In genomic region chr6:125948455-125948854, GRCh38 we compare ENCODE assay signal across 1 cellular context.
A peak's percentile ranks its signal among the peaks of the same experiment; 100 is the strongest.
TF ChIP-seq lines count a peak whose summit lies in the region.

No MANE protein-coding gene starts in this region.

TF ChIP-seq in K562, 482 proteins besides CTCF, POLR2A, EP300 and RAD21 (continued from another document and continues in another):
- TF ChIP-seq, protein P1, sequence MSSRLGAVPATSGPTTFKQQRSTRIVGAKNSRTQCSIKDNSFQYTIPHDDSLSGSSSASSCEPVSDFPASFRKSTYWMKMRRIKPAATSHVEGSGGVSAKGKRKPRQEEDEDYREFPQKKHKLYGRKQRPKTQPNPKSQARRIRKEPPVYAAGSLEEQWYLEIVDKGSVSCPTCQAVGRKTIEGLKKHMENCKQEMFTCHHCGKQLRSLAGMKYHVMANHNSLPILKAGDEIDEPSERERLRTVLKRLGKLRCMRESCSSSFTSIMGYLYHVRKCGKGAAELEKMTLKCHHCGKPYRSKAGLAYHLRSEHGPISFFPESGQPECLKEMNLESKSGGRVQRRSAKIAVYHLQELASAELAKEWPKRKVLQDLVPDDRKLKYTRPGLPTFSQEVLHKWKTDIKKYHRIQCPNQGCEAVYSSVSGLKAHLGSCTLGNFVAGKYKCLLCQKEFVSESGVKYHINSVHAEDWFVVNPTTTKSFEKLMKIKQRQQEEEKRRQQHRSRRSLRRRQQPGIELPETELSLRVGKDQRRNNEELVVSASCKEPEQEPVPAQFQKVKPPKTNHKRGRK (tag; IDR thresholded peaks at IDR 0.05), result no peak
- TF ChIP-seq STAG1 (CRISPR knock-in tag; IDR thresholded peaks at IDR 0.05; ENCODE audit: borderline replicate concordance) (no peak), SMARCE1 (IDR thresholded peaks at IDR 0.05) (peak; percentile 51; the same call in 1 of the 2 replicates), HMBOX1 (IDR thresholded peaks at IDR 0.05) (no peak; the same call in 1 of the 2 replicates), NELFE (IDR thresholded peaks at IDR 0.05; ENCODE audit: insufficient read depth, insufficient read length) (no peak), KDM1A (IDR thresholded peaks at IDR 0.05) (no peak), RBM39 (optimal IDR thresholded peaks at IDR 0.05; ENCODE audit: low read depth, low read length) (no peak), EP400 (IDR thresholded peaks at IDR 0.05) (peak; percentile 21; the same call in 1 of the 2 replicates), PHF8 (IDR thresholded peaks at IDR 0.05; ENCODE audit: borderline replicate concordance, low read length) (no peak), RFX7 (CRISPR knock-in tag; IDR thresholded peaks at IDR 0.05) (no peak), MYNN (IDR thresholded peaks at IDR 0.05) (no peak), MYNN (CRISPR knock-in tag; IDR thresholded peaks at IDR 0.05) (no peak), NUFIP1 (IDR thresholded peaks at IDR 0.05; ENCODE audit: partially characterized antibody) (no peak), CBFA2T3 (IDR thresholded peaks at IDR 0.05) (no peak), IFI16 (CRISPR knock-in tag; IDR thresholded peaks at IDR 0.05) (no peak), ELF2 (CRISPR knock-in tag; IDR thresholded peaks at IDR 0.05) (no peak), ZNF766 (CRISPR knock-in tag; conservative IDR thresholded peaks at IDR 0.05) (no peak), CEBPB (tag; IDR thresholded peaks at IDR 0.05) (0 out of 2 replicates have a peak, but pooled peaks have one; percentile 43), BRD4 (IDR thresholded peaks at IDR 0.05) (no peak), TCFL5 (CRISPR knock-in tag; conservative IDR thresholded peaks at IDR 0.05) (no peak), CC2D1A (IDR thresholded peaks at IDR 0.05) (no peak), ILF3 (IDR thresholded peaks at IDR 0.05; ENCODE audit: borderline replicate concordance) (no peak), RAD51 (IDR thresholded peaks at IDR 0.05; ENCODE audit: borderline replicate concordance, low read depth) (no peak), NFE2L1 (tag; IDR thresholded peaks at IDR 0.05; ENCODE audit: borderline replicate concordance, low read depth) (no peak), RB1 (IDR thresholded peaks at IDR 0.05; ENCODE audit: low read depth) (no peak), EHMT2 (IDR thresholded peaks at IDR 0.05) (peak; percentile 28; the same call in 1 of the 2 replicates), ZNF696 (CRISPR knock-in tag; conservative IDR thresholded peaks at IDR 0.05) (no peak), ETV1 (tag; conservative IDR thresholded peaks at IDR 0.05; ENCODE audit: low read depth) (no peak), RCOR1 (IDR thresholded peaks at IDR 0.05; ENCODE audit: borderline replicate concordance in 1 of 2, low read depth in 2 of 2, low read length in 2 of 2) (no peak), DPF2 (IDR thresholded peaks at IDR 0.05) (peak; percentile 59; the same call in 1 of the 2 replicates), POLR2B (IDR thresholded peaks at IDR 0.05; ENCODE audit: low read depth, partially characterized antibody) (no peak), JUN (IDR thresholded peaks at IDR 0.05; ENCODE audit: borderline replicate concordance, low read depth, low read length) (no peak), JUN (CRISPR knock-in tag; IDR thresholded peaks at IDR 0.05; ENCODE audit: borderline replicate concordance) (no peak), NR2C1 (IDR thresholded peaks at IDR 0.05) (peak; percentile 34; the same call in 1 of the 2 replicates), NR2C1 (tag; IDR thresholded peaks at IDR 0.05) (no peak), ARID1B (IDR thresholded peaks at IDR 0.05) (peak; percentile 68), ELF4 (CRISPR knock-in tag; IDR thresholded peaks at IDR 0.05) (no peak), SIN3B (IDR thresholded peaks at IDR 0.05; ENCODE audit: low read depth) (0 out of 2 replicates have a peak, but pooled peaks have one; percentile 15)
- TF ChIP-seq, protein P2, sequence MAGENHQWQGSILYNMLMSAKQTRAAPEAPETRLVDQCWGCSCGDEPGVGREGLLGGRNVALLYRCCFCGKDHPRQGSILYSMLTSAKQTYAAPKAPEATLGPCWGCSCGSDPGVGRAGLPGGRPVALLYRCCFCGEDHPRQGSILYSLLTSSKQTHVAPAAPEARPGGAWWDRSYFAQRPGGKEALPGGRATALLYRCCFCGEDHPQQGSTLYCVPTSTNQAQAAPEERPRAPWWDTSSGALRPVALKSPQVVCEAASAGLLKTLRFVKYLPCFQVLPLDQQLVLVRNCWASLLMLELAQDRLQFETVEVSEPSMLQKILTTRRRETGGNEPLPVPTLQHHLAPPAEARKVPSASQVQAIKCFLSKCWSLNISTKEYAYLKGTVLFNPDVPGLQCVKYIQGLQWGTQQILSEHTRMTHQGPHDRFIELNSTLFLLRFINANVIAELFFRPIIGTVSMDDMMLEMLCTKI (IDR thresholded peaks at IDR 0.05; ENCODE audit: partially characterized antibody), result no peak
- TF ChIP-seq, protein P3, sequence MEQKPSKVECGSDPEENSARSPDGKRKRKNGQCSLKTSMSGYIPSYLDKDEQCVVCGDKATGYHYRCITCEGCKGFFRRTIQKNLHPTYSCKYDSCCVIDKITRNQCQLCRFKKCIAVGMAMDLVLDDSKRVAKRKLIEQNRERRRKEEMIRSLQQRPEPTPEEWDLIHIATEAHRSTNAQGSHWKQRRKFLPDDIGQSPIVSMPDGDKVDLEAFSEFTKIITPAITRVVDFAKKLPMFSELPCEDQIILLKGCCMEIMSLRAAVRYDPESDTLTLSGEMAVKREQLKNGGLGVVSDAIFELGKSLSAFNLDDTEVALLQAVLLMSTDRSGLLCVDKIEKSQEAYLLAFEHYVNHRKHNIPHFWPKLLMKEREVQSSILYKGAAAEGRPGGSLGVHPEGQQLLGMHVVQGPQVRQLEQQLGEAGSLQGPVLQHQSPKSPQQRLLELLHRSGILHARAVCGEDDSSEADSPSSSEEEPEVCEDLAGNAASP (IDR thresholded peaks at IDR 0.05), result no peak
- TF ChIP-seq, protein P4, sequence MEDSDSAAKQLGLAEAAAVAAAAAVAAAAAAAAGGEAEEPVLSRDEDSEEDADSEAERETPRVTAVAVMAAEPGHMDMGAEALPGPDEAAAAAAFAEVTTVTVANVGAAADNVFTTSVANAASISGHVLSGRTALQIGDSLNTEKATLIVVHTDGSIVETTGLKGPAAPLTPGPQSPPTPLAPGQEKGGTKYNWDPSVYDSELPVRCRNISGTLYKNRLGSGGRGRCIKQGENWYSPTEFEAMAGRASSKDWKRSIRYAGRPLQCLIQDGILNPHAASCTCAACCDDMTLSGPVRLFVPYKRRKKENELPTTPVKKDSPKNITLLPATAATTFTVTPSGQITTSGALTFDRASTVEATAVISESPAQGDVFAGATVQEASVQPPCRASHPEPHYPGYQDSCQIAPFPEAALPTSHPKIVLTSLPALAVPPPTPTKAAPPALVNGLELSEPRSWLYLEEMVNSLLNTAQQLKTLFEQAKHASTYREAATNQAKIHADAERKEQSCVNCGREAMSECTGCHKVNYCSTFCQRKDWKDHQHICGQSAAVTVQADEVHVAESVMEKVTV (CRISPR knock-in tag; IDR thresholded peaks at IDR 0.05), result no peak
- TF ChIP-seq, protein P5, sequence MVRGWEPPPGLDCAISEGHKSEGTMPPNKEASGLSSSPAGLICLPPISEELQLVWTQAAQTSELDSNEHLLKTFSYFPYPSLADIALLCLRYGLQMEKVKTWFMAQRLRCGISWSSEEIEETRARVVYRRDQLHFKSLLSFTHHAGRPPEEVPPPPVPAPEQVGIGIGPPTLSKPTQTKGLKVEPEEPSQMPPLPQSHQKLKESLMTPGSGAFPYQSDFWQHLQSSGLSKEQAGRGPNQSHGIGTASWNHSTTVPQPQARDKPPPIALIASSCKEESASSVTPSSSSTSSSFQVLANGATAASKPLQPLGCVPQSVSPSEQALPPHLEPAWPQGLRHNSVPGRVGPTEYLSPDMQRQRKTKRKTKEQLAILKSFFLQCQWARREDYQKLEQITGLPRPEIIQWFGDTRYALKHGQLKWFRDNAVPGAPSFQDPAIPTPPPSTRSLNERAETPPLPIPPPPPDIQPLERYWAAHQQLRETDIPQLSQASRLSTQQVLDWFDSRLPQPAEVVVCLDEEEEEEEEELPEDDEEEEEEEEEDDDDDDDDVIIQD (CRISPR knock-in tag; IDR thresholded peaks at IDR 0.05), result no peak
- TF ChIP-seq, protein P6, sequence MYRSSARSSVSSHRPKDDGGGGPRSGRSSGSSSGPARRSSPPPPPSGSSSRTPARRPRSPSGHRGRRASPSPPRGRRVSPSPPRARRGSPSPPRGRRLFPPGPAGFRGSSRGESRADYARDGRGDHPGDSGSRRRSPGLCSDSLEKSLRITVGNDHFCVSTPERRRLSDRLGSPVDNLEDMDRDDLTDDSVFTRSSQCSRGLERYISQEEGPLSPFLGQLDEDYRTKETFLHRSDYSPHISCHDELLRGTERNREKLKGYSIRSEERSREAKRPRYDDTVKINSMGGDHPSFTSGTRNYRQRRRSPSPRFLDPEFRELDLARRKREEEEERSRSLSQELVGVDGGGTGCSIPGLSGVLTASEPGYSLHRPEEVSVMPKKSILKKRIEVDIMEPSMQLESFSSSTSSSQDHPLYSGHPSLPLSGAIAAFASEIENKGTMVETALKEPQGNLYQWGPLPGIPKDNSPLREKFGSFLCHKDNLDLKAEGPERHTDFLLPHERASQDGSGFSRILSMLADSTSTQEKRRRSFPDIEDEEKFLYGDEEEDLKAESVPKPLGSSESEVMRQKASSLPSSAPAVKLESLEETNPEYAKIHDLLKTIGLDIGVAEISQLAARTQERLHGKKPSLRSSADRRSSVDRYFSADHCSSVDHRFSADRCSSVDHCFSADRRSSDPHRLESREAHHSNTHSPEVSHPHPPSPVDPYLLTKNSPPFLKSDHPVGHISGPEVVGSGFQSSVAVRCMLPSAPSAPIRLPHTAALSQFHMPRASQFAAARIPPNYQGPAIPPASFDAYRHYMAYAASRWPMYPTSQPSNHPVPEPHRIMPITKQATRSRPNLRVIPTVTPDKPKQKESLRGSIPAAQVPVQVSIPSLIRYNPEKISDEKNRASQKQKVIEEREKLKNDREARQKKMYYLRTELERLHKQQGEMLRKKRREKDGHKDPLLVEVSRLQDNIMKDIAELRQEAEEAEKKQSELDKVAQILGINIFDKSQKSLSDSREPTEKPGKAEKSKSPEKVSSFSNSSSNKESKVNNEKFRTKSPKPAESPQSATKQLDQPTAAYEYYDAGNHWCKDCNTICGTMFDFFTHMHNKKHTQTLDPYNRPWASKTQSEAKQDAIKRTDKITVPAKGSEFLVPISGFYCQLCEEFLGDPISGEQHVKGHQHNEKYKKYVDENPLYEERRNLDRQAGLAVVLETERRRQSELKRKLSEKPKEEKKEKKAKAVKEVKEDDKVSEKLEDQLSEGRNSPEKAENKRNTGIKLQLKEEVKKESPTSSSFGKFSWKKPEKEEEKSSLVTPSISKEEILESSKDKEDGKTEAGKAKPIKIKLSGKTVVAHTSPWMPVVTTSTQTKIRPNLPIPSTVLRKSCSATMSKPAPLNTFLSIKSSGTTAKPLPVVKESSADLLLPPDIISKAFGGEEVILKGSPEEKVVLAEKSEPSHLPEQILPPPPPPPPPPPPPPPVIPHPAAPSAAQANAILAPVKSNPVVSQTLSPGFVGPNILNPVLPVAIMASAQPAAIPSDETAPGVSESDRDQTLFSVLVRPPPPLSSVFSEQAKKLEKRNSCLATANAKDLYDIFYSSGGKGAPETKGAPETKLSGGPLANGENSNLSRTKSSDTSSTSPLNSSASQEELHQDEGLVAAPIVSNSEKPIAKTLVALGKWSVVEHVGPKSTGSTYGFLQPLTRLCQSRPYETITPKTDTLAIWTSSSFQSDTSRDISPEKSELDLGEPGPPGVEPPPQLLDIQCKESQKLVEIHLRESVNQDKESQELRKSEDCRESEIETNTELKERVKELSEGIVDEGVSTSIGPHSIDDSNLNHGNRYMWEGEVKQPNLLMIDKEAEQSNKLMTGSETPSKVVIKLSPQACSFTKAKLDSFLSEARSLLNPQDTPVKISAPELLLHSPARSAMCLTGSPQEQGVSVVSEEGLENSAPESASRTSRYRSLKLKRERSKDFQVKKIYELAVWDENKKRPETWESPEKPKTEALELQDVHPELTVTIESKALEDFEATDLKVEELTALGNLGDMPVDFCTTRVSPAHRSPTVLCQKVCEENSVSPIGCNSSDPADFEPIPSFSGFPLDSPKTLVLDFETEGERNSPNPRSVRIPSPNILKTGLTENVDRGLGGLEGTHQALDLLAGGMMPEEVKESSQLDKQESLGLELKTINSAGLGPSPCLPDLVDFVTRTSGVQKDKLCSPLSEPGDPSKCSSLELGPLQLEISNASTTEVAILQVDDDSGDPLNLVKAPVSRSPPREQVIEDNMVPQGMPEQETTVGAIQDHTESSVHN (IDR thresholded peaks at IDR 0.05; ENCODE audit: borderline replicate concordance in 1 of 2, low read depth in 1 of 2), result no peak
- TF ChIP-seq, protein P7, sequence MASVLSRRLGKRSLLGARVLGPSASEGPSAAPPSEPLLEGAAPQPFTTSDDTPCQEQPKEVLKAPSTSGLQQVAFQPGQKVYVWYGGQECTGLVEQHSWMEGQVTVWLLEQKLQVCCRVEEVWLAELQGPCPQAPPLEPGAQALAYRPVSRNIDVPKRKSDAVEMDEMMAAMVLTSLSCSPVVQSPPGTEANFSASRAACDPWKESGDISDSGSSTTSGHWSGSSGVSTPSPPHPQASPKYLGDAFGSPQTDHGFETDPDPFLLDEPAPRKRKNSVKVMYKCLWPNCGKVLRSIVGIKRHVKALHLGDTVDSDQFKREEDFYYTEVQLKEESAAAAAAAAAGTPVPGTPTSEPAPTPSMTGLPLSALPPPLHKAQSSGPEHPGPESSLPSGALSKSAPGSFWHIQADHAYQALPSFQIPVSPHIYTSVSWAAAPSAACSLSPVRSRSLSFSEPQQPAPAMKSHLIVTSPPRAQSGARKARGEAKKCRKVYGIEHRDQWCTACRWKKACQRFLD (CRISPR knock-in tag; IDR thresholded peaks at IDR 0.05), result peak; percentile 3; the same call in 1 of the 2 replicates
- TF ChIP-seq, protein P8, sequence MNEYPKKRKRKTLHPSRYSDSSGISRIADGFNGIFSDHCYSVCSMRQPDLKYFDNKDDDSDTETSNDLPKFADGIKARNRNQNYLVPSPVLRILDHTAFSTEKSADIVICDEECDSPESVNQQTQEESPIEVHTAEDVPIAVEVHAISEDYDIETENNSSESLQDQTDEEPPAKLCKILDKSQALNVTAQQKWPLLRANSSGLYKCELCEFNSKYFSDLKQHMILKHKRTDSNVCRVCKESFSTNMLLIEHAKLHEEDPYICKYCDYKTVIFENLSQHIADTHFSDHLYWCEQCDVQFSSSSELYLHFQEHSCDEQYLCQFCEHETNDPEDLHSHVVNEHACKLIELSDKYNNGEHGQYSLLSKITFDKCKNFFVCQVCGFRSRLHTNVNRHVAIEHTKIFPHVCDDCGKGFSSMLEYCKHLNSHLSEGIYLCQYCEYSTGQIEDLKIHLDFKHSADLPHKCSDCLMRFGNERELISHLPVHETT (CRISPR knock-in tag; conservative IDR thresholded peaks at IDR 0.05 in 1 of 2, IDR thresholded peaks at IDR 0.05 in 1 of 2), result no peak
- TF ChIP-seq, protein P9, sequence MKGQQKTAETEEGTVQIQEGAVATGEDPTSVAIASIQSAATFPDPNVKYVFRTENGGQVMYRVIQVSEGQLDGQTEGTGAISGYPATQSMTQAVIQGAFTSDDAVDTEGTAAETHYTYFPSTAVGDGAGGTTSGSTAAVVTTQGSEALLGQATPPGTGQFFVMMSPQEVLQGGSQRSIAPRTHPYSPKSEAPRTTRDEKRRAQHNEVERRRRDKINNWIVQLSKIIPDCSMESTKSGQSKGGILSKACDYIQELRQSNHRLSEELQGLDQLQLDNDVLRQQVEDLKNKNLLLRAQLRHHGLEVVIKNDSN (CRISPR knock-in tag; IDR thresholded peaks at IDR 0.05), result no peak
